13 cellular contexts compared by ENCODE assay signal in genomic region chr10:29783211-29783947, GRCh38.
DNase-seq lines count a peak whose midpoint lies in the region; ATAC-seq and TF ChIP-seq lines count a peak whose summit lies in the region.
"Had no signal": no experiment of that assay in that cellular context is flagged by ENCODE, and none has a peak within 500 bp of the region (broad histone marks: within the 10 kb centered on the region; RNA-seq: fewer than 3 reads in every experiment).

No MANE protein-coding gene starts in this region.

- no peak for TF ChIP-seq CTCF in Loucy (conservative IDR thresholded peaks at IDR 0.05; ENCODE audit: low read length)
- TF ChIP-seq CTCF in psoas muscle (IDR thresholded peaks at IDR 0.05), result no peak

- peaks cover 2% of the 10 kb centered on the region for H3K9me3 Mint-ChIP-seq in activated CD4-positive, alpha-beta memory T cell treated with anti-CD3 and anti-CD28 coated beads for 36 hours

- no peaks in the 10 kb centered on the region for H3K4me1 Mint-ChIP-seq in activated CD4-positive, alpha-beta memory T cell treated with anti-CD3 and anti-CD28 coated beads for 36 hours (ENCODE audit: low read depth)

- peak overlapping the region; percentile 53; the same call in 1 of the 2 replicates for H2AFZ ChIP-seq in Loucy (ENCODE audit: low read length)

- 71 to 82% (median 79%) methylated on average over 3 of the region's 3 CpGs for WGBS in psoas muscle, 3 donors

- H3K9me2 ChIP-seq in Loucy (replicated peaks; ENCODE audit: low read depth, low read length), result no peaks in the 10 kb centered on the region

- H3K4me3 ChIP-seq in BLaER1 treated with 17β-estradiol and CSF1 and Interleukin-3, amounts not matched to agents 10 nM and 100 nM, result no peak overlapping the region
- H3K4me3 ChIP-seq in Loucy (ENCODE audit: low read length, poor library complexity, severe bottlenecking) (peak overlapping the region; percentile 15), psoas muscle (no peak overlapping the region)
- H3K4me3 ChIP-seq: heart right ventricle, lung, testis had no signal

- no peak overlapping the region for H3K9ac ChIP-seq in BLaER1 treated with 17β-estradiol and CSF1 and Interleukin-3, amounts not matched to agents 10 nM and 100 nM
- no peak overlapping the region for H3K9ac ChIP-seq in Loucy (ENCODE audit: low read depth, low read length, poor library complexity, severe bottlenecking)

- peaks cover 0 to 23% (median 6%) of the 10 kb centered on the region in 10 experiments; a peak in 14 of 20 replicates for H3K4me1 ChIP-seq in BLaER1 treated with 17β-estradiol and CSF1 and Interleukin-3, amounts not matched to agents 10 nM and 100 nM
- H3K4me1 ChIP-seq in Loucy (ENCODE audit: insufficient read depth, low read length, poor library complexity, severe bottlenecking), result peaks cover 15% of the 10 kb centered on the region
- H3K4me1 ChIP-seq in psoas muscle, result peaks cover 16% of the 10 kb centered on the region
- H3K4me1 ChIP-seq: testis had no signal

- H3F3A ChIP-seq in Loucy (ENCODE audit: low read depth), result no peaks in the 10 kb centered on the region

- DNase-seq in dermis blood vessel endothelial cell (peak; percentile 58), psoas muscle (peak in 1 of 2 donors; percentile 64), DMS 273 (lab: John Stamatoyannopoulos, UW; ENCODE audit: unreplicated experiment) (no peak)
- DNase-seq in activated CD4-positive, alpha-beta memory T cell treated with anti-CD3 and anti-CD28 coated beads for 36 hours, result no peak
- no peak for DNase-seq in activated naive CD4-positive, alpha-beta T cell (lab: John Stamatoyannopoulos, UW)
- DNase-seq: heart right ventricle, NCI-H2029 treated with DMSO at 0.1 percent for 48 hours, T-helper 9 cell, testis had no signal

- no peaks in the 10 kb centered on the region for H3K36me3 Mint-ChIP-seq in activated CD4-positive, alpha-beta memory T cell treated with anti-CD3 and anti-CD28 coated beads for 36 hours

- H3K27ac Mint-ChIP-seq in activated CD4-positive, alpha-beta memory T cell treated with anti-CD3 and anti-CD28 coated beads for 36 hours, result no peak overlapping the region

- H3K9me3 ChIP-seq in BLaER1 treated with 17β-estradiol and CSF1 and Interleukin-3, amounts not matched to agents 10 nM and 100 nM (replicated peaks in 1 of 11), result peaks cover 5 to 11% (median 8%) of the 10 kb centered on the region in 11 experiments; a peak in 16 of 22 replicates
- H3K9me3 ChIP-seq in Loucy (ENCODE audit: insufficient read depth, low read depth, low read length), result peaks cover 6% of the 10 kb centered on the region; the same call in 1 of the 2 replicates
- H3K9me3 ChIP-seq in psoas muscle, result peaks cover 5% of the 10 kb centered on the region
- H3K9me3 ChIP-seq: testis had no signal

- peak; percentile 31 to 58 (median 36) for ATAC-seq in psoas muscle
- ATAC-seq in HG03175 (IDR thresholded peaks at IDR 0.05; ENCODE audit: unreplicated experiment), result no peak

- peak overlapping the region in 10 of 11 experiments; percentile 2 to 64 (median 25); a peak in 13 of 22 replicates for H3K4me2 ChIP-seq in BLaER1 treated with 17β-estradiol and CSF1 and Interleukin-3, amounts not matched to agents 10 nM and 100 nM
- H3K4me2 ChIP-seq in Loucy (ENCODE audit: low read depth, low read length, poor library complexity, severe bottlenecking), result peak overlapping the region; percentile 58

- H3K27me3 Mint-ChIP-seq in activated CD4-positive, alpha-beta memory T cell treated with anti-CD3 and anti-CD28 coated beads for 36 hours, result peaks cover 13% of the 10 kb centered on the region

- POLR2A ChIA-PET in activated CD4-positive, alpha-beta memory T cell treated with anti-CD3 and anti-CD28 coated beads for 36 hours (lab: Charles Lee), result no interaction called here

- no peaks in the 10 kb centered on the region for H3K36me3 ChIP-seq in BLaER1 treated with 17β-estradiol and CSF1 and Interleukin-3, amounts not matched to agents 10 nM and 100 nM
- H3K36me3 ChIP-seq in Loucy (ENCODE audit: insufficient read depth, low read length), result no peaks in the 10 kb centered on the region
- no peaks in the 10 kb centered on the region for H3K36me3 ChIP-seq in psoas muscle (ENCODE audit: insufficient read depth in 1 of 2, low read depth in 1 of 2)
- H3K36me3 ChIP-seq: heart right ventricle had no signal

- no peaks in the 10 kb centered on the region for H4K20me1 ChIP-seq in BLaER1 treated with 17β-estradiol and CSF1 and Interleukin-3, amounts not matched to agents 10 nM and 100 nM
- no peaks in the 10 kb centered on the region for H4K20me1 ChIP-seq in Loucy (ENCODE audit: insufficient read depth, low read length, poor library complexity, severe bottlenecking)

- CTCF ChIA-PET in activated CD4-positive, alpha-beta memory T cell treated with anti-CD3 and anti-CD28 coated beads for 36 hours (lab: Charles Lee), result no interaction called here

- no peaks in the 10 kb centered on the region for H3K79me2 ChIP-seq in Loucy (ENCODE audit: insufficient read depth, low read length)

- intact Hi-C loops in psoas muscle (cut with DNase I), result loop anchor here (5.0 kb wide), 1 partner anchor 46 kb away; no protein-coding TSS in a partner anchor
- intact Hi-C loops in activated CD4-positive, alpha-beta memory T cell treated with anti-CD3 and anti-CD28 coated beads for 36 hours (cut with micrococcal nuclease), result no loop called here

- H3K27me3 ChIP-seq in BLaER1 treated with 17β-estradiol and CSF1 and Interleukin-3, amounts not matched to agents 10 nM and 100 nM, result no peaks in the 10 kb centered on the region
- H3K27me3 ChIP-seq in Loucy (ENCODE audit: insufficient read depth, low read length, poor library complexity, severe bottlenecking), result no peaks in the 10 kb centered on the region
- no peaks in the 10 kb centered on the region for H3K27me3 ChIP-seq in psoas muscle (ENCODE audit: insufficient read depth in 3 of 3, low read length in 2 of 3)
- H3K27me3 ChIP-seq: heart right ventricle, testis had no signal

- no peak overlapping the region for H3K4me3 Mint-ChIP-seq in activated CD4-positive, alpha-beta memory T cell treated with anti-CD3 and anti-CD28 coated beads for 36 hours

- H3K27ac ChIP-seq in BLaER1 treated with 17β-estradiol and CSF1 and Interleukin-3, amounts not matched to agents 10 nM and 100 nM, result no peak overlapping the region
- peak overlapping the region; percentile 89 for H3K27ac ChIP-seq in psoas muscle
- H3K27ac ChIP-seq: testis had no signal
